Comparison of ENCODE assay signal across 8 cellular contexts in the genomic region with DNA sequence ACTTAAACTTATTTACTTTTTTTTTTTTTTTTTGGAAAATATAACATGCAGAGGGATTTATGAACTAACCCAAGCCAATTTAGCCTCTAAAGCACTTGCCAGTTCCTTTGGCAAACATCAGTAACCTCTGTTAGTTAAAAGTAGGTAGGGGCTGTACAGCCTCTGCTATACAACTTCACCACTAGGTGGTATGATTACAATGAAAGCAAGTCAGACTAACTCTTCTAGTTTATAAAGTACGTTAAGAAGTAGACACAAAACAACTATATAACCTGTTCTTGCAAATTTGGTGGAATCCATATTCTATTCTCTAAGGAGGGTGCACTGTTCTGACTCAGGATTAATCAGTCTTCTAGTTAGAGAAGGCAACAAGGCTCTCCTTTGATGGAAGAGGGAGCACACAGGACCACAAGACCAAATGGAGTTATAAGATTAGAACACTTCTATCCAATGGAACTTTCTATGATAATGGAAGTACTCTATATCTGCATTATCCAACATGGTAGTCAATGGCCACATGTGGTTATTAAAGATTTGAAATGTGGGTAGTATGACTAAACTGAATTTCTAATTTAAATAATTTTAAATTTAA. TPM values are rescaled to one million over a fixed set of nuclear protein-coding genes. Genes with fewer than 3 reads are reported as not detected.
DNase-seq lines count a peak whose midpoint lies in the region; ATAC-seq and TF ChIP-seq lines count a peak whose summit lies in the region.

No MANE protein-coding gene starts in this region.

- H3K27me3 ChIP-seq in DOHH2 (ENCODE audit: control insufficient read depth, low read length) (no peaks in the 10 kb centered on the region), RWPE2 (ENCODE audit: insufficient read depth, poor library complexity, severe bottlenecking) (no peaks in the 10 kb centered on the region)

- H3K27ac Mint-ChIP-seq in progenitor cell of endocrine pancreas, result no peak overlapping the region

- H3K4me3 Mint-ChIP-seq in progenitor cell of endocrine pancreas (ENCODE audit: low read depth), result no peak overlapping the region

- H3K79me2 ChIP-seq in DOHH2 (ENCODE audit: control insufficient read depth, low read length), result peaks cover 11% of the 10 kb centered on the region

- H3K4me1 Mint-ChIP-seq in progenitor cell of endocrine pancreas (ENCODE audit: low read depth), result peaks cover 4% of the 10 kb centered on the region

- H3K27ac ChIP-seq in DOHH2 (ENCODE audit: low read depth, low read length), result no peak overlapping the region
- no peak overlapping the region for H3K27ac ChIP-seq in RWPE2 (ENCODE audit: poor library complexity, severe bottlenecking)

- peaks cover 15% of the 10 kb centered on the region for H3K36me3 Mint-ChIP-seq in progenitor cell of endocrine pancreas (ENCODE audit: insufficient read depth)

- TF ChIP-seq CTCF in DOHH2 (IDR thresholded peaks at IDR 0.05; ENCODE audit: low read depth, low read length, poor library complexity, severe bottlenecking) (peak; percentile 61), RWPE2 (IDR thresholded peaks at IDR 0.05; ENCODE audit: poor library complexity, severe bottlenecking) (peak; percentile 84), progenitor cell of endocrine pancreas (IDR thresholded peaks at IDR 0.05; ENCODE audit: unreplicated experiment) (peak; percentile 75)

- no peaks in the 10 kb centered on the region for H3K9me3 Mint-ChIP-seq in progenitor cell of endocrine pancreas (ENCODE audit: low read depth)

- H3K9me3 ChIP-seq in DOHH2 (ENCODE audit: control insufficient read depth, insufficient read depth, low read length), result no peaks in the 10 kb centered on the region
- H3K9me3 ChIP-seq in RWPE2 (ENCODE audit: severe bottlenecking), result no peaks in the 10 kb centered on the region

- H3K9me2 ChIP-seq in DOHH2 (replicated peaks; ENCODE audit: control insufficient read depth, low read length), result no peaks in the 10 kb centered on the region

- no peaks in the 10 kb centered on the region for H4K20me1 ChIP-seq in DOHH2 (ENCODE audit: control insufficient read depth, insufficient read depth, low read depth, low read length)

- ATAC-seq in GM19397 (IDR thresholded peaks at IDR 0.05; ENCODE audit: unreplicated experiment) (peak; percentile 80), HG03439 (IDR thresholded peaks at IDR 0.05; ENCODE audit: unreplicated experiment) (peak; percentile 56), RWPE2 (ENCODE audit: low read depth) (peak; percentile 74)

- DNase-seq in RWPE2 (ENCODE audit: low spot score) (no peak), erythroblast (lab: John Stamatoyannopoulos, UW) (peak; percentile 34 to 40), progenitor cell of endocrine pancreas (ENCODE audit: low spot score, unreplicated experiment) (no peak), nucleus accumbens (lab: John Stamatoyannopoulos, UW) (no peak)
- no peak for DNase-seq in stimulated activated CD4-positive, alpha-beta T cell treated with anti-CD3 and anti-CD28 coated beads, Interleukin-4, amount 100 ng/mL, for 1 hour

- peaks cover 79% of the 10 kb centered on the region for H3K36me3 ChIP-seq in DOHH2 (ENCODE audit: control insufficient read depth, low read length)
- peaks cover 98% of the 10 kb centered on the region for H3K36me3 ChIP-seq in RWPE2 (ENCODE audit: low read depth)

- no peaks in the 10 kb centered on the region for H3K27me3 Mint-ChIP-seq in progenitor cell of endocrine pancreas

- H3K4me1 ChIP-seq in DOHH2 (ENCODE audit: control insufficient read depth, low read length) (no peaks in the 10 kb centered on the region), RWPE2 (ENCODE audit: insufficient read depth, poor library complexity, severe bottlenecking) (peaks cover 7% of the 10 kb centered on the region)

- no peak overlapping the region for H3K4me3 ChIP-seq in DOHH2 (ENCODE audit: low read length)
- no peak overlapping the region for H3K4me3 ChIP-seq in RWPE2 (ENCODE audit: severe bottlenecking)

- TF ChIP-seq POLR2A in erythroblast (IDR thresholded peaks at IDR 0.05; ENCODE audit: low read length), result no peak

- H3K4me2 ChIP-seq in DOHH2 (ENCODE audit: low read length), result no peak overlapping the region

- H3F3A ChIP-seq in DOHH2 (ENCODE audit: control insufficient read depth, insufficient read depth), result peaks cover 11% of the 10 kb centered on the region

RNA-seq across cellular contexts. Expression of a gene that starts 12.8 kb away (rescaled TPM):
- total RNA-seq in progenitor cell of endocrine pancreas, result 34.0 and 36.3 TPM in 2 replicates

RNA-seq across cellular contexts. Expression of a gene that starts 13.1 kb away (rescaled TPM):
- 77.8 and 83.1 TPM in 2 replicates for total RNA-seq in progenitor cell of endocrine pancreas

RNA-seq across cellular contexts. Expression of a gene that starts 39.5 kb away (rescaled TPM):
- not detected in 2 replicates for total RNA-seq in progenitor cell of endocrine pancreas

Comparison
In these comparisons a context has a peak if more than half of its experiments do, and no peak if none do; other contexts are left out.
1. DNase-seq: peak in erythroblast (2 of 2); none in RWPE2 (single experiment), progenitor cell of endocrine pancreas (single experiment), nucleus accumbens (0 of 56) and stimulated activated CD4-positive, alpha-beta T cell treated with anti-CD3 and anti-CD28 coated beads, Interleukin-4, amount 100 ng/mL, for 1 hour (single experiment).
2. Peak in every context shown above with its lines, with median percentiles within 50 percentile points of each other: CTCF ChIP-seq and ATAC-seq.